Comparison of ENCODE assay signal across 8 cellular contexts in the genomic region with DNA sequence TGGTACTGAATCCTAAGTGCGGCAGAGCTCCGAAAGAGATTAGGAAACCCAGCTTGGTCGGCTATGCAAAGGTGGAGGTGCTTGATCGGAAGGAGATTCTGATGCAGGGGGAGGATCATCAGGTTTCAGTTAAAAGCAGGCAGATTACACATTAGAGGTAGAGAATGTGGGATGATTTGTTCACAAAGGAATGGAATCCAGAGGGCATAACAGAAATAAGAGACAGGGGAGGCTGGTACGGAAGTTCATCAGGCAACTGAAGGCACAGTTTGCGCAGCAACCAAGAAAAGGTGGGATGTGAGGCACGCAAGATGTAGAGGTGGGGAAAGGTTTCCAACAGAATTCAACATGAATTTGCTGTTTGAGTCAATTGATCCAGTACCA. TPM values are rescaled to one million over a fixed set of nuclear protein-coding genes. Genes with fewer than 3 reads are reported as not detected.
A peak's percentile ranks its signal among the peaks of the same experiment; 100 is the strongest.
DNase-seq lines count a peak whose midpoint lies in the region; ATAC-seq and TF ChIP-seq lines count a peak whose summit lies in the region.

No MANE protein-coding gene starts in this region.

- peak; percentile 3 for ATAC-seq in CD4-positive, alpha-beta T cell (ENCODE audit: poor library complexity)
- peak; percentile 10 for ATAC-seq in GM21619 (IDR thresholded peaks at IDR 0.05; ENCODE audit: unreplicated experiment)
- peak; percentile 64 for ATAC-seq in omental fat pad (ENCODE audit: low FRiP score)

- H3K4me1 ChIP-seq in esophagus (ENCODE audit: control insufficient read depth in 2 of 2, insufficient read depth in 2 of 2, low read length in 1 of 2): no peaks in the 10 kb centered on the region

- WGBS in esophagus, 2 donors: 90 to 91% methylated on average over 7 of the region's 7 CpGs

- peak overlapping the region; percentile 83 to 91 for H3K4me3 ChIP-seq in esophagus (ENCODE audit: low read depth in 1 of 2, low read length in 2 of 2)

- no peak overlapping the region for H3K27ac ChIP-seq in CD4-positive, alpha-beta T cell (ENCODE audit: low read depth, low read length)
- peak overlapping the region in 1 of 2 donors; percentile 40 for H3K27ac ChIP-seq in esophagus (ENCODE audit: low read depth in 2 of 2, low read length in 1 of 2)

- H3K36me3 ChIP-seq in esophagus (ENCODE audit: control insufficient read depth in 2 of 2, insufficient read depth in 2 of 2, low read length in 1 of 2): no peaks in the 10 kb centered on the region

- no peaks in the 10 kb centered on the region for H3K9me3 ChIP-seq in CD4-positive, alpha-beta T cell (ENCODE audit: control insufficient read depth, low read length)
- H3K9me3 ChIP-seq in esophagus (ENCODE audit: control insufficient read depth in 2 of 2, insufficient read depth in 1 of 2, low read depth in 1 of 2, low read length in 1 of 2): no peaks in the 10 kb centered on the region

- no peak for DNase-seq in CD4-positive, alpha-beta T cell
- peak; percentile 2 for DNase-seq in M059J (ENCODE audit: low read depth)
- no peak for DNase-seq in omental fat pad (ENCODE audit: low spot score)
- no peak for DNase-seq in stimulated activated CD4-positive, alpha-beta T cell treated with anti-CD3 and anti-CD28 coated beads, Interleukin-1b, Interleukin-23, amount 100 ng/mL, for 48 hours
- no peak for DNase-seq in activated effector memory CD4-positive, alpha-beta T cell treated with Interleukin-2 at 50 U/mL for 16 hours
- no peak for DNase-seq in NCI-H2029 treated with DMSO at 0.1 percent for 48 hours (lab: John Stamatoyannopoulos, UW)

- no peak for TF ChIP-seq CTCF in CD4-positive, alpha-beta T cell (IDR thresholded peaks at IDR 0.05)
- no peak for TF ChIP-seq CTCF in omental fat pad (IDR thresholded peaks at IDR 0.05)

- peak overlapping the region; percentile 100 for H3K4me3 Mint-ChIP-seq in CD4-positive, alpha-beta T cell

- H3K9me3 Mint-ChIP-seq in CD4-positive, alpha-beta T cell: no peaks in the 10 kb centered on the region

- no peaks in the 10 kb centered on the region for H3K27me3 ChIP-seq in CD4-positive, alpha-beta T cell (ENCODE audit: control insufficient read depth, insufficient read depth, low read length)
- no peaks in the 10 kb centered on the region for H3K27me3 ChIP-seq in esophagus (ENCODE audit: control insufficient read depth in 1 of 2, insufficient read depth in 2 of 2, low read length in 2 of 2)

- CTCF ChIA-PET in CD4-positive, alpha-beta T cell (lab: Charles Lee): no interaction called here

- H3K4me1 Mint-ChIP-seq in CD4-positive, alpha-beta T cell (ENCODE audit: low read depth): peaks cover 51% of the 10 kb centered on the region

- intact Hi-C loops in CD4-positive, alpha-beta T cell (cut with DNase I, micrococcal nuclease): loop anchor here in 1 of 2 experiments (5.0 to 10.0 kb wide), 5 partner anchors 417 to 1967 kb away; partner anchors contain the start of genes ELMOD2, IL15, INPP4B and SCOC

- H3K27me3 Mint-ChIP-seq in CD4-positive, alpha-beta T cell: peaks cover 7% of the 10 kb centered on the region

- H3K36me3 Mint-ChIP-seq in CD4-positive, alpha-beta T cell (ENCODE audit: low read depth): peaks cover 41% of the 10 kb centered on the region

- H3K27ac Mint-ChIP-seq in CD4-positive, alpha-beta T cell: peak overlapping the region; percentile 97

- POLR2A ChIA-PET in CD4-positive, alpha-beta T cell (lab: Charles Lee): no interaction called here

RNA-seq across cellular contexts. Expression of gene ZNF330, which starts 0.4 kb away (rescaled TPM):
- total RNA-seq in CD4-positive, alpha-beta T cell: 10 to 100 TPM; 41.1 to 43.8 TPM
- 28.1 and 30.4 TPM in 2 replicates for total RNA-seq in M059J (2014; rRNA removed; shearing (Covaris generic))
- polyA plus RNA-seq in esophagus: 10 to 100 TPM; 11.0 to 21.5 TPM
- 10 to 100 TPM; 29.6 to 48.5 (median 36.0) TPM for total RNA-seq in omental fat pad

Comparison
In these comparisons a context has a peak if more than half of its experiments do, and no peak if none do; other contexts are left out.
1. ATAC-seq: peak in every context shown above with its lines; median percentile 64 in omental fat pad; 10 in GM21619; 3 in CD4-positive, alpha-beta T cell.